In genomic region chr1:206556748-206557635, GRCh38 we compare ENCODE assay signal across 8 cellular contexts. TPM values are rescaled to one million over a fixed set of nuclear protein-coding genes. Genes with fewer than 3 reads are reported as not detected.
DNase-seq lines count a peak whose midpoint lies in the region; ATAC-seq and TF ChIP-seq lines count a peak whose summit lies in the region.

No MANE protein-coding gene starts in this region.

- H3K4me1 Mint-ChIP-seq in activated T-helper 2 cell treated with anti-CD3 and anti-CD28 coated beads, Interferon-gamma antibody, Interleukin-2, Interleukin-4, amounts not matched to agents 10 μg/mL and 5 μg/mL and 100 μg/mL, durations not matched to agents 14 hours and 24 hours and 36 hours (ENCODE audit: low read depth): peaks cover 65% of the 10 kb centered on the region

- H3K9me3 ChIP-seq in HUES6 (ENCODE audit: control insufficient read depth, insufficient read depth, low read depth, low read length) (no peaks in the 10 kb centered on the region), RWPE2 (ENCODE audit: severe bottlenecking) (no peaks in the 10 kb centered on the region), neuron (ENCODE audit: low read length) (no peaks in the 10 kb centered on the region), subcutaneous abdominal adipose tissue (ENCODE audit: control insufficient read depth in 5 of 5, low read length in 5 of 5) (no peaks in the 10 kb centered on the region)

- H3K36me3 Mint-ChIP-seq in activated T-helper 2 cell treated with anti-CD3 and anti-CD28 coated beads, Interferon-gamma antibody, Interleukin-2, Interleukin-4, amounts not matched to agents 10 μg/mL and 5 μg/mL and 100 μg/mL, durations not matched to agents 14 hours and 24 hours and 36 hours (ENCODE audit: low read depth): peaks cover 48% of the 10 kb centered on the region

- peaks cover 26% of the 10 kb centered on the region for H3K4me1 ChIP-seq in HUES6 (ENCODE audit: control insufficient read depth, insufficient read depth, low read length)
- H3K4me1 ChIP-seq in RWPE2 (ENCODE audit: insufficient read depth, poor library complexity, severe bottlenecking): no peaks in the 10 kb centered on the region
- peaks cover 12% of the 10 kb centered on the region for H3K4me1 ChIP-seq in foreskin keratinocyte
- peaks cover 21% of the 10 kb centered on the region for H3K4me1 ChIP-seq in neuron (ENCODE audit: insufficient read depth, low read length)
- peaks cover 2 to 40% (median 25%) of the 10 kb centered on the region in 5 donors for H3K4me1 ChIP-seq in subcutaneous abdominal adipose tissue (ENCODE audit: control insufficient read depth in 5 of 5, insufficient read depth in 5 of 5, low read length in 5 of 5)

- H3K27ac Mint-ChIP-seq in activated T-helper 2 cell treated with anti-CD3 and anti-CD28 coated beads, Interferon-gamma antibody, Interleukin-2, Interleukin-4, amounts not matched to agents 10 μg/mL and 5 μg/mL and 100 μg/mL, durations not matched to agents 14 hours and 24 hours and 36 hours: peak overlapping the region; percentile 95

- intact Hi-C loops in activated T-helper 2 cell treated with anti-CD3 and anti-CD28 coated beads, Interferon-gamma antibody, Interleukin-2, Interleukin-4, amounts not matched to agents 10 μg/mL and 5 μg/mL and 100 μg/mL, durations not matched to agents 14 hours and 24 hours and 36 hours (cut with micrococcal nuclease): loop anchor here (1.0 to 5.0 kb wide), 5 partner anchors 7 to 125 kb away; partner anchors contain the start of genes MAPKAPK2 and RASSF5

- H3K27me3 Mint-ChIP-seq in activated T-helper 2 cell treated with anti-CD3 and anti-CD28 coated beads, Interferon-gamma antibody, Interleukin-2, Interleukin-4, amounts not matched to agents 10 μg/mL and 5 μg/mL and 100 μg/mL, durations not matched to agents 14 hours and 24 hours and 36 hours (ENCODE audit: low read depth): no peaks in the 10 kb centered on the region

- H3K27ac ChIP-seq in C4-2B (peak overlapping the region; percentile 62), HUES6 (ENCODE audit: low read depth, low read length) (no peak overlapping the region), RWPE2 (ENCODE audit: poor library complexity, severe bottlenecking) (no peak overlapping the region), foreskin keratinocyte (no peak overlapping the region), subcutaneous abdominal adipose tissue (ENCODE audit: low read depth, low read length) (no peak overlapping the region)

- H3K4me3 ChIP-seq in HUES6 (ENCODE audit: low read depth, low read length): peak overlapping the region; percentile 71
- peak overlapping the region; percentile 35 for H3K4me3 ChIP-seq in RWPE2 (ENCODE audit: severe bottlenecking)
- H3K4me3 ChIP-seq in neuron (ENCODE audit: low read length): peak overlapping the region; percentile 32
- peak overlapping the region; percentile 63 to 67 (median 64) for H3K4me3 ChIP-seq in subcutaneous abdominal adipose tissue (ENCODE audit: low read depth in 1 of 5, low read length in 5 of 5)

- peak overlapping the region; percentile 97 for H3K4me3 Mint-ChIP-seq in activated T-helper 2 cell treated with anti-CD3 and anti-CD28 coated beads, Interferon-gamma antibody, Interleukin-2, Interleukin-4, amounts not matched to agents 10 μg/mL and 5 μg/mL and 100 μg/mL, durations not matched to agents 14 hours and 24 hours and 36 hours (ENCODE audit: low read depth)

- H3K36me3 ChIP-seq in HUES6 (ENCODE audit: control insufficient read depth, insufficient read depth, low read length) (no peaks in the 10 kb centered on the region), RWPE2 (ENCODE audit: low read depth) (no peaks in the 10 kb centered on the region), neuron (ENCODE audit: insufficient read depth, low read length) (no peaks in the 10 kb centered on the region), subcutaneous abdominal adipose tissue (ENCODE audit: control insufficient read depth in 5 of 5, insufficient read depth in 5 of 5, low read length in 5 of 5) (no peaks in the 10 kb centered on the region)

- H2AFZ ChIP-seq in neuron (ENCODE audit: low read depth, low read length): peak overlapping the region; percentile 56

- H3K9ac ChIP-seq in HUES6 (ENCODE audit: low read length): no peak overlapping the region
- H3K9ac ChIP-seq in subcutaneous abdominal adipose tissue (ENCODE audit: low read length in 5 of 5): peak overlapping the region in 3 of 5 donors; percentile 47 to 61 (median 60)

- DNase-seq in RWPE2 (ENCODE audit: low spot score) (no peak), foreskin keratinocyte (no peak)
- DNase-seq in activated T-helper 2 cell treated with anti-CD3 and anti-CD28 coated beads, Interferon-gamma antibody, Interleukin-2, Interleukin-4, amounts not matched to agents 10 μg/mL and 5 μg/mL and 100 μg/mL, durations not matched to agents 14 hours and 24 hours and 36 hours (ENCODE audit: low spot score): peak; percentile 89

- TF ChIP-seq CTCF in C4-2B (conservative IDR thresholded peaks at IDR 0.05) (no peak), RWPE2 (IDR thresholded peaks at IDR 0.05; ENCODE audit: poor library complexity, severe bottlenecking) (no peak), foreskin keratinocyte (conservative IDR thresholded peaks at IDR 0.05) (no peak)

- ATAC-seq in GM19455 (IDR thresholded peaks at IDR 0.05; ENCODE audit: unreplicated experiment): peak; percentile 56
- peak; percentile 81 for ATAC-seq in RWPE2 (ENCODE audit: low read depth)
- peak; percentile 64 for ATAC-seq in foreskin keratinocyte

- no peaks in the 10 kb centered on the region for H3K9me3 Mint-ChIP-seq in activated T-helper 2 cell treated with anti-CD3 and anti-CD28 coated beads, Interferon-gamma antibody, Interleukin-2, Interleukin-4, amounts not matched to agents 10 μg/mL and 5 μg/mL and 100 μg/mL, durations not matched to agents 14 hours and 24 hours and 36 hours

- H3K27me3 ChIP-seq in HUES6 (ENCODE audit: control insufficient read depth, insufficient read depth, low read length) (peaks cover 56% of the 10 kb centered on the region), RWPE2 (ENCODE audit: insufficient read depth, poor library complexity, severe bottlenecking) (no peaks in the 10 kb centered on the region), foreskin keratinocyte (peaks cover 19% of the 10 kb centered on the region), neuron (ENCODE audit: insufficient read depth, low read length) (peaks cover 68% of the 10 kb centered on the region), subcutaneous abdominal adipose tissue (ENCODE audit: control insufficient read depth in 5 of 5, insufficient read depth in 4 of 5, low read length in 5 of 5) (peaks cover 0 to 2% (median 0%) of the 10 kb centered on the region in 5 donors)

RNA-seq across cellular contexts. Expression of gene RASSF5, which starts 49.7 kb away (rescaled TPM):
- 180 and 182 TPM in 2 replicates for total RNA-seq in activated T-helper 2 cell treated with anti-CD3 and anti-CD28 coated beads, Interferon-gamma antibody, Interleukin-2, Interleukin-4, amounts not matched to agents 10 μg/mL and 5 μg/mL and 100 μg/mL, durations not matched to agents 14 hours and 24 hours and 36 hours
- total RNA-seq in foreskin keratinocyte: 2.4 and 2.8 TPM in 2 replicates
- polyA plus RNA-seq in foreskin keratinocyte: 1.4 and 1.8 TPM in 2 replicates

RNA-seq across cellular contexts. Expression of gene EIF2D, which starts 55.3 kb away (rescaled TPM):
- total RNA-seq in activated T-helper 2 cell treated with anti-CD3 and anti-CD28 coated beads, Interferon-gamma antibody, Interleukin-2, Interleukin-4, amounts not matched to agents 10 μg/mL and 5 μg/mL and 100 μg/mL, durations not matched to agents 14 hours and 24 hours and 36 hours: 72.7 and 73.3 TPM in 2 replicates
- total RNA-seq in foreskin keratinocyte: 53.9 and 54.3 TPM in 2 replicates
- polyA plus RNA-seq in foreskin keratinocyte: 45.6 and 50.8 TPM in 2 replicates

Comparison
In these comparisons a context has a peak if more than half of its experiments do, and no peak if none do; other contexts are left out.
1. RNA of gene RASSF5, which starts 49.7 kb away (total RNA-seq): 180 to 182 TPM in activated T-helper 2 cell treated with anti-CD3 and anti-CD28 coated beads, Interferon-gamma antibody, Interleukin-2, Interleukin-4, amounts not matched to agents 10 μg/mL and 5 μg/mL and 100 μg/mL, durations not matched to agents 14 hours and 24 hours and 36 hours; 2.4 to 2.8 TPM in foreskin keratinocyte; every median in the first group is over 10 times any median in the second.
2. Peak in every context shown above with its lines, with median percentiles within 50 percentile points of each other: ATAC-seq and H3K4me3 ChIP-seq.